26 cellular contexts compared by ENCODE assay signal in the genomic region with DNA sequence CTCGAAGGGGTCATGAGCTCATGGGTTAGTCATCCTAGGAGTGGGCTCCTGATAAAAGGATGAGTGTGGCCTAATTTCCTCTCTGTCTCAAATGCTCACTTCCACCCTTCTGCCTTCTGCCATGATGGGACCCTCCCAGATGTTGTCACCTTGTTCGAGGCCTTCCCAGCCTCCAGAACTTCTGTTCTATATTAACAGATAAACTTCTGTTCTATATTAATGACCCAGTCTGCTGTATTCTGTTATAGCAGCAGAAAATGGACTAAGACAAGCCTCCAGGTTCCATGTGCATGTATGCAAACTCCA.
"Had no signal": no experiment of that assay in that cellular context is flagged by ENCODE, and none has a peak within 500 bp of the region (broad histone marks: within the 10 kb centered on the region; RNA-seq: fewer than 3 reads in every experiment).

No MANE protein-coding gene starts in this region.

- H3K9me3 ChIP-seq: ovary, psoas muscle, right lobe of liver, sigmoid colon, suprapubic skin, testis, tibial artery, transverse colon, vagina had no signal

- H3K9ac ChIP-seq: neural progenitor cell, parathyroid adenoma had no signal

- FAIRE-seq: small intestine, urothelium cell line had no signal

- H3K27ac ChIP-seq: neural progenitor cell, ovary, parathyroid adenoma, psoas muscle, right lobe of liver, sigmoid colon, suprapubic skin, testis, tibial artery, transverse colon, vagina had no signal

- H3K4me1 ChIP-seq: parathyroid adenoma, psoas muscle, right lobe of liver, sigmoid colon, suprapubic skin, tibial artery, transverse colon, vagina had no signal

- DNase-seq: natural killer cell; occipital lobe; ovary; psoas muscle; right cardiac atrium; right lobe of liver; small intestine; stimulated activated CD4-positive, alpha-beta T cell treated with anti-CD3 and anti-CD28 coated beads, Interleukin-12 subunit alpha, Interleukin-12 subunit beta, amount 100 ng/mL, for 4 hours; stimulated activated CD4-positive, alpha-beta T cell treated with anti-CD3 and anti-CD28 coated beads, Interleukin-1b, Interleukin-23, amount 100 ng/mL, for 48 hours; stimulated activated CD4-positive, alpha-beta T cell treated with anti-CD3 and anti-CD28 coated beads, Interleukin-4, amount 100 ng/mL, for 1 hour; stimulated activated CD4-positive, alpha-beta T cell treated with anti-CD3 and anti-CD28 coated beads, Interleukin-4, amount 100 ng/mL, for 4 hours; stimulated activated CD8-positive, alpha-beta memory T cell treated with anti-CD3 and anti-CD28 coated beads, Interleukin-4, amount 100 ng/mL, for 48 hours; stimulated activated naive CD4-positive, alpha-beta T cell; stimulated activated naive CD8-positive, alpha-beta T cell treated with anti-CD3 and anti-CD28 coated beads, Interleukin-15, amount 100 ng/mL, for 72 hours; stimulated activated naive CD8-positive, alpha-beta T cell treated with anti-CD3 and anti-CD28 coated beads, Interleukin-15, Interleukin-2, amounts not matched to agents 100 U/mL and 50 U/mL, for 24 hours; substantia nigra; testis; tibial artery; transverse colon had no signal

- H3K36me3 ChIP-seq: neural progenitor cell, ovary, right lobe of liver, sigmoid colon, suprapubic skin, tibial artery, transverse colon, vagina had no signal

- H3K27me3 ChIP-seq: neural progenitor cell, ovary, right lobe of liver, sigmoid colon, testis, transverse colon, vagina had no signal

- H3K4me3 ChIP-seq: neural progenitor cell, ovary, psoas muscle, right lobe of liver, sigmoid colon, suprapubic skin, testis, tibial artery, transverse colon, vagina had no signal

- ATAC-seq: natural killer cell; psoas muscle; right cardiac atrium; right lobe of liver; stimulated activated memory B cell treated with anti-CD40 and anti-IgM and Interleukin-4, amounts not matched to agents 10 μg/mL and 1 μg/mL and 100 μg/mL, for 72 hours; stimulated activated naive CD8-positive, alpha-beta T cell treated with anti-CD3 and anti-CD28 coated beads, Interleukin-15, amount 100 ng/mL, for 72 hours; stimulated activated naive CD8-positive, alpha-beta T cell treated with anti-CD3 and anti-CD28 coated beads, Interleukin-15, Interleukin-2, amounts not matched to agents 100 U/mL and 50 U/mL, for 24 hours had no signal

- H3K4me2 ChIP-seq: neural progenitor cell had no signal
